In genomic region chr5:32713396-32714381, GRCh38 we compare ENCODE assay signal across 9 cellular contexts. TPM values are rescaled to one million over a fixed set of nuclear protein-coding genes. Genes with fewer than 3 reads are reported as not detected.
DNase-seq lines count a peak whose midpoint lies in the region; ATAC-seq and TF ChIP-seq lines count a peak whose summit lies in the region.
"Had no signal": no experiment of that assay in that cellular context is flagged by ENCODE, and none has a peak within 500 bp of the region (broad histone marks: within the 10 kb centered on the region; RNA-seq: fewer than 3 reads in every experiment).

No MANE protein-coding gene starts in this region.

- no peaks in the 10 kb centered on the region for H3K36me3 ChIP-seq in esophagus muscularis mucosa
- no peaks in the 10 kb centered on the region for H3K36me3 ChIP-seq in naive thymus-derived CD4-positive, alpha-beta T cell (ENCODE audit: control insufficient read depth in 2 of 3, insufficient read depth in 3 of 3, low read length in 3 of 3)

- H3K27me3 Mint-ChIP-seq in naive thymus-derived CD4-positive, alpha-beta T cell: peaks cover 61 to 80% (median 68%) of the 10 kb centered on the region in 5 donors

- H3K27me3 ChIP-seq in esophagus muscularis mucosa: peaks cover 3 to 47% (median 20%) of the 10 kb centered on the region in 4 donors
- peaks cover 0 to 5% of the 10 kb centered on the region in 2 donors for H3K27me3 ChIP-seq in naive thymus-derived CD4-positive, alpha-beta T cell (ENCODE audit: control insufficient read depth in 2 of 2, insufficient read depth in 2 of 2, low read length in 2 of 2)

- H3K4me3 ChIP-seq in esophagus muscularis mucosa: peak overlapping the region; percentile 63 to 75 (median 64)
- no peak overlapping the region for H3K4me3 ChIP-seq in naive thymus-derived CD4-positive, alpha-beta T cell (ENCODE audit: low read length)

- H3K4me1 Mint-ChIP-seq in naive thymus-derived CD4-positive, alpha-beta T cell: peaks cover 18 to 35% (median 27%) of the 10 kb centered on the region in 7 donors

- peaks cover 0 to 1% (median 0%) of the 10 kb centered on the region in 5 donors for H3K36me3 Mint-ChIP-seq in naive thymus-derived CD4-positive, alpha-beta T cell
- H3K36me3 Mint-ChIP-seq: activated CD4-positive, alpha-beta memory T cell treated with anti-CD3 and anti-CD28 coated beads for 36 hours had no signal

- H3K4me1 ChIP-seq in esophagus muscularis mucosa: peaks cover 28 to 53% (median 42%) of the 10 kb centered on the region in 4 donors
- H3K4me1 ChIP-seq in naive thymus-derived CD4-positive, alpha-beta T cell (ENCODE audit: control insufficient read depth in 2 of 2, insufficient read depth in 2 of 2, low read length in 2 of 2): peaks cover 3 to 7% of the 10 kb centered on the region in 2 donors

- DNase-seq in AG08395 (ENCODE audit: low spot score): peak; percentile 48
- DNase-seq in KBM-7: peak; percentile 79
- no peak for DNase-seq in esophagus muscularis mucosa (ENCODE audit: extremely low spot score)
- DNase-seq in naive thymus-derived CD4-positive, alpha-beta T cell: no peak
- DNase-seq in activated CD8-positive, alpha-beta memory T cell treated with anti-CD3 and anti-CD28 coated beads for 24 hours: no peak
- DNase-seq in LoVo (ENCODE audit: low spot score): no peak
- no peak for DNase-seq in SHP77 (lab: John Stamatoyannopoulos, UW)

- H3K9me3 Mint-ChIP-seq in naive thymus-derived CD4-positive, alpha-beta T cell: peaks cover 0 to 18% (median 5%) of the 10 kb centered on the region in 11 donors

- peak; percentile 15 for ATAC-seq in naive thymus-derived CD4-positive, alpha-beta T cell
- ATAC-seq in GM18498 (IDR thresholded peaks at IDR 0.05; ENCODE audit: unreplicated experiment): no peak

- intact Hi-C loops in esophagus muscularis mucosa (cut with DNase I): loop anchor here (5.0 to 10.0 kb wide), 2 partner anchors 581 to 709 kb away; no protein-coding TSS in a partner anchor
- intact Hi-C loops in naive thymus-derived CD4-positive, alpha-beta T cell (cut with micrococcal nuclease): loop anchor here in 1 of 2 donors (10.0 kb wide), 1 partner anchor 1221 kb away; the partner anchor contains the start of gene RXFP3

- H3K27ac ChIP-seq in esophagus muscularis mucosa (replicated peaks in 1 of 4): no peak overlapping the region
- no peak overlapping the region for H3K27ac ChIP-seq in naive thymus-derived CD4-positive, alpha-beta T cell (ENCODE audit: low read depth, low read length)

- in situ Hi-C loops in KBM-7 (cut with MboI; ENCODE audit: low pct_unique_long_range_greater_than_20kb, low sequenced_read_pairs): no loop called here

- CTCF ChIA-PET in naive thymus-derived CD4-positive, alpha-beta T cell (lab: Charles Lee): no interaction called here

- H3K9me3 ChIP-seq in esophagus muscularis mucosa: peaks cover 0 to 9% (median 0%) of the 10 kb centered on the region in 4 donors
- no peaks in the 10 kb centered on the region for H3K9me3 ChIP-seq in naive thymus-derived CD4-positive, alpha-beta T cell (ENCODE audit: control insufficient read depth in 2 of 3, low read length in 3 of 3)

- TF ChIP-seq POLR2A in esophagus muscularis mucosa (IDR thresholded peaks at IDR 0.05; ENCODE audit: low read depth): no peak

- H3K27ac Mint-ChIP-seq in naive thymus-derived CD4-positive, alpha-beta T cell: peak overlapping the region in 1 of 9 donors; percentile 71
- H3K27ac Mint-ChIP-seq: activated CD4-positive, alpha-beta memory T cell treated with anti-CD3 and anti-CD28 coated beads for 36 hours had no signal

- peak overlapping the region in 5 of 10 donors; percentile 62 to 82 (median 78) for H3K4me3 Mint-ChIP-seq in naive thymus-derived CD4-positive, alpha-beta T cell
- H3K4me3 Mint-ChIP-seq: activated CD4-positive, alpha-beta memory T cell treated with anti-CD3 and anti-CD28 coated beads for 36 hours had no signal

- no peak for TF ChIP-seq EP300 in esophagus muscularis mucosa (IDR thresholded peaks at IDR 0.05)

- WGBS in esophagus muscularis mucosa: 11% methylated on average over 38 of the region's 65 CpGs

- POLR2A ChIA-PET in naive thymus-derived CD4-positive, alpha-beta T cell (lab: Charles Lee): no interaction called here

- TF ChIP-seq CTCF in esophagus muscularis mucosa (IDR thresholded peaks at IDR 0.05): no peak

RNA-seq across cellular contexts. Expression of gene NPR3, which starts 2.6 kb away (rescaled TPM):
- 1 to 10 TPM in 2 of 4 donors, under 1 TPM in 2; 0.65 to 2.1 (median 1.5) TPM for total RNA-seq in esophagus muscularis mucosa
- 1 to 10 TPM in 1 of 5 experiments, under 1 TPM in 1, not detected in 3; 0.56 to 1.4 TPM for total RNA-seq in naive thymus-derived CD4-positive, alpha-beta T cell
- polyA plus RNA-seq in naive thymus-derived CD4-positive, alpha-beta T cell: not detected

Comparison
In these comparisons a context has a peak if more than half of its experiments do, and no peak if none do; other contexts are left out.
1. DNase-seq: peak in AG08395 (single experiment) and KBM-7 (single experiment); none in esophagus muscularis mucosa (single experiment), naive thymus-derived CD4-positive, alpha-beta T cell (0 of 9), activated CD8-positive, alpha-beta memory T cell treated with anti-CD3 and anti-CD28 coated beads for 24 hours (single experiment), LoVo (single experiment) and SHP77 (0 of 2).